In genomic region chr6:170443151-170443662, GRCh38 we compare ENCODE assay signal across 19 cellular contexts.
DNase-seq lines count a peak whose midpoint lies in the region; ATAC-seq, FAIRE-seq and TF ChIP-seq lines count a peak whose summit lies in the region.
"Had no signal": no experiment of that assay in that cellular context is flagged by ENCODE, and none has a peak within 500 bp of the region (broad histone marks: within the 10 kb centered on the region; RNA-seq: fewer than 3 reads in every experiment).

No MANE protein-coding gene starts in this region.

- H3K79me2 ChIP-seq in HepG2 (ENCODE audit: insufficient read depth, low read length) (no peaks in the 10 kb centered on the region), PC-3 (ENCODE audit: low read length) (no peaks in the 10 kb centered on the region)
- H3K79me2 ChIP-seq: hepatocyte had no signal

- H3K9me3 ChIP-seq in HepG2 (ENCODE audit: low read length): no peaks in the 10 kb centered on the region
- no peaks in the 10 kb centered on the region for H3K9me3 ChIP-seq in right lobe of liver
- H3K9me3 ChIP-seq in PC-3 (ENCODE audit: low read length): no peaks in the 10 kb centered on the region
- H3K9me3 ChIP-seq: adrenal gland, esophagus squamous epithelium, testis had no signal

- no peak for TF ChIP-seq POLR2A in HepG2 (IDR thresholded peaks at IDR 0.05; ENCODE audit: insufficient read depth in 1 of 2, low read depth in 2 of 2, low read length in 2 of 2)
- no peak for TF ChIP-seq POLR2A in right lobe of liver (IDR thresholded peaks at IDR 0.05)

- H3K9ac ChIP-seq in HepG2 (ENCODE audit: insufficient read depth, low read depth, low read length) (no peak overlapping the region), PC-3 (ENCODE audit: low read length) (no peak overlapping the region)

- TF ChIP-seq RAD21 in HepG2 (CRISPR knock-in tag; IDR thresholded peaks at IDR 0.05): no peak

- H3K4me1 Mint-ChIP-seq in stimulated activated memory B cell treated with anti-CD40 and anti-IgM and Interleukin-4, amounts not matched to agents 10 μg/mL and 1 μg/mL and 100 μg/mL, for 72 hours: no peaks in the 10 kb centered on the region
- H3K4me1 Mint-ChIP-seq: activated CD4-positive, alpha-beta T cell treated with anti-CD3 and anti-CD28 coated beads, Interleukin-2, amount 10 ng/mL, durations not matched to agents 24 days and 14 days had no signal

- H3K4me3 Mint-ChIP-seq in stimulated activated memory B cell treated with anti-CD40 and anti-IgM and Interleukin-4, amounts not matched to agents 10 μg/mL and 1 μg/mL and 100 μg/mL, for 72 hours: no peak overlapping the region
- H3K4me3 Mint-ChIP-seq: activated CD4-positive, alpha-beta T cell treated with anti-CD3 and anti-CD28 coated beads, Interleukin-2, amount 10 ng/mL, durations not matched to agents 24 days and 14 days; activated T-cell treated with anti-CD3 and anti-CD28 coated beads, Interleukin-2, amount 50 U/mL, for 72 hours; dendritic cell treated with granulocyte-macrophage colony-stimulating factor and Interleukin-4, amounts not matched to agents 40 ng/mL and 50 ng/mL, for 4 days; T-helper 17 cell had no signal

- intact Hi-C loops in HepG2 (cut with micrococcal nuclease; ENCODE audit: unreplicated experiment) (no loop called here), right lobe of liver (cut with DNase I) (no loop called here), PC-3 (cut with micrococcal nuclease) (no loop called here)

- ATAC-seq in HepG2 (peak; percentile 75), right lobe of liver (no peak), PC-3 (no peak)
- ATAC-seq in stimulated activated memory B cell treated with anti-CD40 and anti-IgM and Interleukin-4, amounts not matched to agents 10 μg/mL and 1 μg/mL and 100 μg/mL, for 72 hours: no peak
- ATAC-seq: T-helper 17 cell had no signal

- peak; percentile 52 for TF ChIP-seq CTCF in HepG2 (CRISPR knock-in tag; IDR thresholded peaks at IDR 0.05)
- no peak for TF ChIP-seq CTCF in right lobe of liver (IDR thresholded peaks at IDR 0.05)
- peak; percentile 32; the same call in 1 of the 2 replicates for TF ChIP-seq CTCF in PC-3 (conservative IDR thresholded peaks at IDR 0.05; ENCODE audit: low read depth, low read length)

- FAIRE-seq in HepG2 (lab: Jason Lieb, UNC): no peak
- FAIRE-seq: G401.6 had no signal

- H3F3A ChIP-seq in PC-3 (ENCODE audit: low read length, unreplicated experiment): no peaks in the 10 kb centered on the region

- H3K36me3 ChIP-seq in HepG2 (replicated peaks in 1 of 2; ENCODE audit: control insufficient read depth in 1 of 2, insufficient read depth in 2 of 2, low read length in 2 of 2): no peaks in the 10 kb centered on the region
- no peaks in the 10 kb centered on the region for H3K36me3 ChIP-seq in right lobe of liver
- H3K36me3 ChIP-seq in PC-3 (ENCODE audit: low read depth, low read length): no peaks in the 10 kb centered on the region
- H3K36me3 ChIP-seq: adrenal gland, esophagus squamous epithelium had no signal

- 66% methylated on average over 5 of the region's 8 CpGs for WGBS in HepG2 (ENCODE audit: low lambda C conversion rate)
- WGBS in right lobe of liver (ENCODE audit: insufficient coverage, low coverage, low lambda C conversion rate, missing lambda C conversion rate): no CpG with 5 or more reads among the region's 8 CpGs

- peaks cover 24% of the 10 kb centered on the region for H3K27me3 Mint-ChIP-seq in stimulated activated memory B cell treated with anti-CD40 and anti-IgM and Interleukin-4, amounts not matched to agents 10 μg/mL and 1 μg/mL and 100 μg/mL, for 72 hours
- H3K27me3 Mint-ChIP-seq: activated CD4-positive, alpha-beta T cell treated with anti-CD3 and anti-CD28 coated beads, Interleukin-2, amount 10 ng/mL, durations not matched to agents 24 days and 14 days had no signal

- H3K27ac Mint-ChIP-seq in stimulated activated memory B cell treated with anti-CD40 and anti-IgM and Interleukin-4, amounts not matched to agents 10 μg/mL and 1 μg/mL and 100 μg/mL, for 72 hours: no peak overlapping the region
- H3K27ac Mint-ChIP-seq: activated CD4-positive, alpha-beta T cell treated with anti-CD3 and anti-CD28 coated beads, Interleukin-2, amount 10 ng/mL, durations not matched to agents 24 days and 14 days; activated T-cell treated with anti-CD3 and anti-CD28 coated beads, Interleukin-2, amount 50 U/mL, for 72 hours; dendritic cell treated with granulocyte-macrophage colony-stimulating factor and Interleukin-4, amounts not matched to agents 40 ng/mL and 50 ng/mL, for 4 days; T-helper 17 cell had no signal

- TF ChIP-seq EP300 in HepG2 (IDR thresholded peaks at IDR 0.05; ENCODE audit: low read depth in 2 of 2, low read length in 2 of 2): no peak
- TF ChIP-seq EP300 in HepG2 (CRISPR knock-in tag; IDR thresholded peaks at IDR 0.05; ENCODE audit: borderline replicate concordance): no peak

- H3K27ac ChIP-seq in HepG2 (ENCODE audit: extremely low read length, insufficient read depth, low read length): no peak overlapping the region
- H3K27ac ChIP-seq in right lobe of liver: no peak overlapping the region
- H3K27ac ChIP-seq in PC-3 (ENCODE audit: low read length): no peak overlapping the region
- H3K27ac ChIP-seq: adrenal gland, C4-2B, esophagus squamous epithelium, hepatocyte, testis had no signal

- POLR2A ChIA-PET in HepG2 (lab: Yijun Ruan, JAX) (no interaction called here), PC-3 (lab: Charles Lee; ENCODE audit: unreplicated experiment) (no interaction called here)

- H3K4me2 ChIP-seq in HepG2 (ENCODE audit: low read depth, low read length) (no peak overlapping the region), PC-3 (ENCODE audit: low read length) (no peak overlapping the region)
- H3K4me2 ChIP-seq: hepatocyte had no signal

- CTCF ChIA-PET in HepG2 (lab: Yijun Ruan, JAX; ENCODE audit: low intra/inter-chr PET ratio, low total read pairs): no interaction called here
- CTCF ChIA-PET in PC-3 (lab: Charles Lee): no interaction called here

- H3K9me2 ChIP-seq in PC-3 (replicated peaks; ENCODE audit: low read length): no peaks in the 10 kb centered on the region

- BruUV-seq in HepG2 (replicated peaks; lab: Mats Ljungman, UMichigan): no TSS peak
- no TSS peak for BruUV-seq in PC-3 (replicated peaks; lab: Mats Ljungman, UMichigan)

- no peaks in the 10 kb centered on the region for H3K9me3 Mint-ChIP-seq in stimulated activated memory B cell treated with anti-CD40 and anti-IgM and Interleukin-4, amounts not matched to agents 10 μg/mL and 1 μg/mL and 100 μg/mL, for 72 hours
- H3K9me3 Mint-ChIP-seq: activated CD4-positive, alpha-beta T cell treated with anti-CD3 and anti-CD28 coated beads, Interleukin-2, amount 10 ng/mL, durations not matched to agents 24 days and 14 days; activated T-cell treated with anti-CD3 and anti-CD28 coated beads, Interleukin-2, amount 50 U/mL, for 72 hours; dendritic cell treated with granulocyte-macrophage colony-stimulating factor and Interleukin-4, amounts not matched to agents 40 ng/mL and 50 ng/mL, for 4 days had no signal

- H2AFZ ChIP-seq in HepG2 (ENCODE audit: low read length): no peak overlapping the region
- H2AFZ ChIP-seq in PC-3 (ENCODE audit: low read length): no peak overlapping the region
- H2AFZ ChIP-seq: hepatocyte had no signal

- H3K27me3 ChIP-seq in HepG2 (ENCODE audit: control insufficient read depth in 1 of 2, insufficient read depth in 2 of 2, low read length in 2 of 2) (peaks cover 11 to 73% of the 10 kb centered on the region in 2 experiments), right lobe of liver (no peaks in the 10 kb centered on the region), PC-3 (ENCODE audit: low read length) (no peaks in the 10 kb centered on the region)
- H3K27me3 ChIP-seq: adrenal gland, hepatocyte, testis had no signal

- in situ Hi-C loops in HepG2 (cut with HindIII; ENCODE audit: extremely low pct_ligation_motif_present, low pct_unique_long_range_greater_than_20kb): no loop called here

- no peaks in the 10 kb centered on the region for H3K36me3 Mint-ChIP-seq in stimulated activated memory B cell treated with anti-CD40 and anti-IgM and Interleukin-4, amounts not matched to agents 10 μg/mL and 1 μg/mL and 100 μg/mL, for 72 hours

- H4K20me1 ChIP-seq in HepG2 (ENCODE audit: insufficient read depth, low read length) (no peaks in the 10 kb centered on the region; the same call in 1 of the 2 replicates), PC-3 (ENCODE audit: low read length) (no peaks in the 10 kb centered on the region)

- H3K4me3 ChIP-seq in HepG2 (replicated peaks in 1 of 3; ENCODE audit: insufficient read depth in 1 of 3, low read depth in 2 of 3, low read length in 3 of 3) (no peak overlapping the region), right lobe of liver (no peak overlapping the region), PC-3 (ENCODE audit: low read length) (no peak overlapping the region)
- H3K4me3 ChIP-seq: adrenal gland, esophagus squamous epithelium, hepatocyte, testis had no signal

- no peak for DNase-seq in HepG2 (ENCODE audit: low spot score)
- DNase-seq in right lobe of liver: no peak
- no peak for DNase-seq in PC-3
- peak; percentile 60 for DNase-seq in iPS-NIHi11 (ENCODE audit: low spot score)
- no peak for DNase-seq in GF-D8 (lab: John Stamatoyannopoulos, UW)
- DNase-seq in NCI-H1105 treated with DMSO at 0.1 percent for 48 hours (lab: John Stamatoyannopoulos, UW): no peak
- DNase-seq in occipital lobe (lab: John Stamatoyannopoulos, UW): no peak
- DNase-seq: activated CD4-positive, alpha-beta T cell treated with anti-CD3 and anti-CD28 coated beads, Interleukin-2, amount 10 ng/mL, durations not matched to agents 24 days and 14 days; activated T-cell treated with anti-CD3 and anti-CD28 coated beads, Interleukin-2, amount 50 U/mL, for 72 hours; esophagus squamous epithelium; NCI-H1048; T-helper 17 cell had no signal

- H3K4me1 ChIP-seq in HepG2 (ENCODE audit: insufficient read depth, low read length) (peaks cover 2% of the 10 kb centered on the region), right lobe of liver (no peaks in the 10 kb centered on the region), PC-3 (ENCODE audit: insufficient read depth, low read length) (peaks cover under 1% of the 10 kb centered on the region; the same call in 1 of the 2 replicates)
- H3K4me1 ChIP-seq: adrenal gland, testis had no signal

TF ChIP-seq in HepG2, 621 proteins besides CTCF, POLR2A, EP300 and RAD21 (continues in another document):
- TF ChIP-seq XRCC5 (optimal IDR thresholded peaks at IDR 0.05; ENCODE audit: low read length): peak; percentile 22
- TF ChIP-seq, protein P1, sequence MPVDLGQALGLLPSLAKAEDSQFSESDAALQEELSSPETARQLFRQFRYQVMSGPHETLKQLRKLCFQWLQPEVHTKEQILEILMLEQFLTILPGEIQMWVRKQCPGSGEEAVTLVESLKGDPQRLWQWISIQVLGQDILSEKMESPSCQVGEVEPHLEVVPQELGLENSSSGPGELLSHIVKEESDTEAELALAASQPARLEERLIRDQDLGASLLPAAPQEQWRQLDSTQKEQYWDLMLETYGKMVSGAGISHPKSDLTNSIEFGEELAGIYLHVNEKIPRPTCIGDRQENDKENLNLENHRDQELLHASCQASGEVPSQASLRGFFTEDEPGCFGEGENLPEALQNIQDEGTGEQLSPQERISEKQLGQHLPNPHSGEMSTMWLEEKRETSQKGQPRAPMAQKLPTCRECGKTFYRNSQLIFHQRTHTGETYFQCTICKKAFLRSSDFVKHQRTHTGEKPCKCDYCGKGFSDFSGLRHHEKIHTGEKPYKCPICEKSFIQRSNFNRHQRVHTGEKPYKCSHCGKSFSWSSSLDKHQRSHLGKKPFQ (CRISPR knock-in tag; IDR thresholded peaks at IDR 0.05; ENCODE audit: insufficient replicate concordance): no peak

Comparison
In these comparisons a context has a peak if more than half of its experiments do, and no peak if none do; other contexts are left out.
1. CTCF ChIP-seq: peak in HepG2 (single experiment) and PC-3 (single experiment); none in right lobe of liver (0 of 4).